Comparison of ENCODE assay signal across 24 cellular contexts in the genomic region with DNA sequence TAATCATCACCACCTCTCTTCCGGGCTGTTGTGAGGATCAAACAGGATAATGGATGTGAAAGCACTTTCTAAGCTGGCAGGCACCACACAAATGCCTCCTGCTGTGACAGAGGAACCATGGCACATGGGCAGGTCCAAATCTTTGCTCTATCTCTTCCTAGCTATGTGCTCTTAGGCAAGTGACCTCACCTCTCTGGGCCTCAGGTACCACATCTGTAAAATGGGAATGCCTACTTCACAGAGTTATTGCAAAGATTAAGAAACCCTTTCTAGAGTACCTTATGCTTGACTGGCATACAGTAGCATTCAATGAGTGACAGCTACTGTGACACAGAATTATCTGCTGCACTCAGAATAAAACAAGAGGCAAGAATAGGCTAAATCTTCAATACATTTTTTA. TPM values are rescaled to one million over a fixed set of nuclear protein-coding genes. Genes with fewer than 3 reads are reported as not detected.
A peak's percentile ranks its signal among the peaks of the same experiment; 100 is the strongest.
DNase-seq lines count a peak whose midpoint lies in the region; ATAC-seq, FAIRE-seq and TF ChIP-seq lines count a peak whose summit lies in the region.
"Had no signal": no experiment of that assay in that cellular context is flagged by ENCODE, and none has a peak within 500 bp of the region (broad histone marks: within the 10 kb centered on the region; RNA-seq: fewer than 3 reads in every experiment).

No MANE protein-coding gene starts in this region.

- H3K4me1 Mint-ChIP-seq in T-helper 17 cell, result peaks cover 8% of the 10 kb centered on the region
- no peaks in the 10 kb centered on the region for H3K4me1 Mint-ChIP-seq in activated naive CD8-positive, alpha-beta T cell treated with anti-CD3 and anti-CD28 coated beads, Interleukin-2, amount 50 U/mL, for 24 hours
- H3K4me1 Mint-ChIP-seq in Calu3 (ENCODE audit: low read depth, unreplicated experiment), result peaks cover 11% of the 10 kb centered on the region
- H3K4me1 Mint-ChIP-seq: B cell had no signal

- TF ChIP-seq CTCF in HepG2 (CRISPR knock-in tag; IDR thresholded peaks at IDR 0.05) (no peak), right lobe of liver (IDR thresholded peaks at IDR 0.05) (no peak), H1 (IDR thresholded peaks at IDR 0.05; ENCODE audit: control extremely low read depth in 1 of 3, insufficient read depth in 1 of 3, low read depth in 1 of 3, low read length in 3 of 3) (no peak), Calu3 (IDR thresholded peaks at IDR 0.05; ENCODE audit: unreplicated experiment) (no peak)

- no peak overlapping the region for H3K14ac ChIP-seq in H1 (ENCODE audit: insufficient read length)

- H3K27ac ChIP-seq in HepG2 (ENCODE audit: extremely low read length, insufficient read depth, low read length) (no peak overlapping the region), right lobe of liver (no peak overlapping the region), H1 (ENCODE audit: low read depth, low read length) (no peak overlapping the region), iPS-20b (ENCODE audit: low read length) (no peak overlapping the region)
- H3K27ac ChIP-seq: 22Rv1, BLaER1, C4-2B had no signal

- no peaks in the 10 kb centered on the region for H3K9me3 Mint-ChIP-seq in activated naive CD8-positive, alpha-beta T cell treated with anti-CD3 and anti-CD28 coated beads, Interleukin-2, amount 50 U/mL, for 24 hours
- no peaks in the 10 kb centered on the region for H3K9me3 Mint-ChIP-seq in Calu3 (ENCODE audit: low read depth, unreplicated experiment)
- H3K9me3 Mint-ChIP-seq: CD8-positive, alpha-beta T cell had no signal

- in situ Hi-C loops in HepG2 (cut with HindIII; ENCODE audit: extremely low pct_ligation_motif_present, low pct_unique_long_range_greater_than_20kb), result no loop called here

- TF ChIP-seq POLR2A in HepG2 (IDR thresholded peaks at IDR 0.05; ENCODE audit: insufficient read depth in 1 of 2, low read depth in 2 of 2, low read length in 2 of 2) (no peak), right lobe of liver (IDR thresholded peaks at IDR 0.05) (no peak), H1 (IDR thresholded peaks at IDR 0.05; ENCODE audit: control extremely low read depth in 1 of 2, low read depth in 2 of 2, low read length in 2 of 2) (no peak)

- H2BK12ac ChIP-seq in H1 (ENCODE audit: low read depth, low read length), result no peak overlapping the region

- H3K79me2 ChIP-seq in HepG2 (ENCODE audit: insufficient read depth, low read length) (no peaks in the 10 kb centered on the region), H1 (ENCODE audit: control insufficient read depth in 1 of 2, insufficient read depth in 2 of 2, low read length in 2 of 2) (no peaks in the 10 kb centered on the region)

- H3K27me3 ChIP-seq in HepG2 (ENCODE audit: control insufficient read depth in 1 of 2, insufficient read depth in 2 of 2, low read length in 2 of 2) (no peaks in the 10 kb centered on the region), right lobe of liver (no peaks in the 10 kb centered on the region), H1 (replicated peaks in 1 of 4; ENCODE audit: control insufficient read depth in 3 of 4, extremely low read depth in 1 of 4, insufficient read depth in 3 of 4, low read length in 3 of 4) (no peaks in the 10 kb centered on the region), iPS-20b (ENCODE audit: insufficient read depth, low read length) (no peaks in the 10 kb centered on the region)
- H3K27me3 ChIP-seq: BLaER1 had no signal

- H3K9ac ChIP-seq in HepG2 (ENCODE audit: insufficient read depth, low read depth, low read length) (no peak overlapping the region), H1 (replicated peaks in 1 of 4; ENCODE audit: extremely low read depth in 1 of 4, low read depth in 3 of 4, low read length in 3 of 4) (no peak overlapping the region), iPS-20b (ENCODE audit: low read depth, low read length) (peak overlapping the region; percentile 23; the same call in 1 of the 2 replicates)
- H3K9ac ChIP-seq: BLaER1 had no signal

- H3K79me1 ChIP-seq in H1 (ENCODE audit: low read depth, low read length), result 0 out of 2 replicates have a peak, but pooled peaks cover 3% of the 10 kb centered on the region

- H2BK5ac ChIP-seq in H1 (ENCODE audit: low read depth, low read length), result peak overlapping the region; percentile 1; the same call in 1 of the 2 replicates

- no peaks in the 10 kb centered on the region for H3K27me3 Mint-ChIP-seq in T-helper 17 cell
- no peaks in the 10 kb centered on the region for H3K27me3 Mint-ChIP-seq in activated naive CD8-positive, alpha-beta T cell treated with anti-CD3 and anti-CD28 coated beads, Interleukin-2, amount 50 U/mL, for 24 hours
- no peaks in the 10 kb centered on the region for H3K27me3 Mint-ChIP-seq in Calu3 (ENCODE audit: unreplicated experiment)
- H3K27me3 Mint-ChIP-seq: B cell; CD4-positive, CD25-positive, alpha-beta regulatory T cell had no signal

- H3K9me3 ChIP-seq in HepG2 (ENCODE audit: low read length) (no peaks in the 10 kb centered on the region), right lobe of liver (no peaks in the 10 kb centered on the region), T-helper 17 cell (ENCODE audit: control insufficient read depth, low read length, poor library complexity, severe bottlenecking) (no peaks in the 10 kb centered on the region), H1 (ENCODE audit: insufficient read depth in 2 of 2, low read depth in 1 of 2, low read length in 1 of 2) (no peaks in the 10 kb centered on the region), iPS-20b (ENCODE audit: insufficient read depth, low read depth, low read length) (no peaks in the 10 kb centered on the region)
- H3K9me3 ChIP-seq: BLaER1, Caco-2 had no signal

- CTCF ChIA-PET in HepG2 (lab: Yijun Ruan, JAX; ENCODE audit: low intra/inter-chr PET ratio, low total read pairs) (no interaction called here), H1 (lab: Charles Lee; ENCODE audit: partially characterized antibody) (interaction anchor here (0.8 to 4.9 kb wide), 4 partner anchors 41 to 90 kb away, joined by 3 to 23 read pairs (median 6); no protein-coding TSS in a partner anchor), Calu3 (lab: Charles Lee) (interaction anchor here (1.4 kb wide), 1 partner anchor 10 kb away, joined by 4 read pairs; no protein-coding TSS in a partner anchor)

- no peak for DNase-seq in HepG2 (ENCODE audit: low spot score)
- no peak for DNase-seq in right lobe of liver
- DNase-seq in T-helper 17 cell, result no peak
- no peak for DNase-seq in H1 (ENCODE audit: low read depth in 1 of 2, low spot score in 2 of 2)
- no peak for DNase-seq in activated naive CD8-positive, alpha-beta T cell treated with anti-CD3 and anti-CD28 coated beads, Interleukin-2, amount 50 U/mL, for 24 hours
- DNase-seq in Calu3, result no peak
- no peak for DNase-seq in nucleus accumbens (lab: John Stamatoyannopoulos, UW)
- DNase-seq: Caco-2; CD4-positive, CD25-positive, alpha-beta regulatory T cell; CD8-positive, alpha-beta T cell; DMS 273 treated with DMSO at 0.1 percent for 48 hours; DMS79; EL; GDM1 had no signal

- H3K4me1 ChIP-seq in HepG2 (ENCODE audit: insufficient read depth, low read length), result no peaks in the 10 kb centered on the region
- peaks cover 0 to 11% (median 2%) of the 10 kb centered on the region in 4 donors for H3K4me1 ChIP-seq in right lobe of liver
- H3K4me1 ChIP-seq in H1 (replicated peaks in 1 of 4; ENCODE audit: control insufficient read depth in 3 of 4, insufficient read depth in 4 of 4, low read length in 3 of 4), result peaks cover 0 to 20% (median 15%) of the 10 kb centered on the region in 4 experiments; a peak in 6 of 7 replicates
- H3K4me1 ChIP-seq in iPS-20b (ENCODE audit: insufficient read depth, low read length), result peaks cover 28% of the 10 kb centered on the region; the same call in 1 of the 2 replicates
- H3K4me1 ChIP-seq: BLaER1 had no signal

- no TSS peak for BruUV-seq in HepG2 (replicated peaks; lab: Mats Ljungman, UMichigan)
- no TSS peak for BruUV-seq in Calu3 (replicated peaks; lab: Mats Ljungman, UMichigan)

- no peak overlapping the region for H3K4me2 ChIP-seq in HepG2 (ENCODE audit: low read depth, low read length)
- peak overlapping the region; percentile 36 to 51; a peak in 2 of 4 replicates for H3K4me2 ChIP-seq in H1 (ENCODE audit: insufficient read depth in 1 of 2, low read depth in 2 of 2, low read length in 2 of 2)
- H3K4me2 ChIP-seq: BLaER1 had no signal

- no peak for TF ChIP-seq EP300 in HepG2 (IDR thresholded peaks at IDR 0.05; ENCODE audit: low read depth in 2 of 2, low read length in 2 of 2)
- no peak for TF ChIP-seq EP300 in HepG2 (CRISPR knock-in tag; IDR thresholded peaks at IDR 0.05; ENCODE audit: borderline replicate concordance)
- no peak for TF ChIP-seq EP300 in H1 (IDR thresholded peaks at IDR 0.05; ENCODE audit: borderline replicate concordance in 1 of 2, low read depth in 2 of 2, low read length in 2 of 2)

- no peak overlapping the region for H3K23ac ChIP-seq in H1 (ENCODE audit: insufficient read length)

- H2BK20ac ChIP-seq in H1 (ENCODE audit: low read length), result no peak overlapping the region

- H3K36me3 Mint-ChIP-seq in T-helper 17 cell (ENCODE audit: low read depth), result peaks cover 38% of the 10 kb centered on the region
- H3K36me3 Mint-ChIP-seq in activated naive CD8-positive, alpha-beta T cell treated with anti-CD3 and anti-CD28 coated beads, Interleukin-2, amount 50 U/mL, for 24 hours (ENCODE audit: low read depth), result peaks cover 83% of the 10 kb centered on the region
- peaks cover 7% of the 10 kb centered on the region for H3K36me3 Mint-ChIP-seq in Calu3 (ENCODE audit: insufficient read depth, unreplicated experiment)

- no peaks in the 10 kb centered on the region; the same call in 1 of the 2 replicates for H3K23me2 ChIP-seq in H1 (ENCODE audit: low read depth, low read length)

- no peak overlapping the region for H2AK5ac ChIP-seq in H1 (ENCODE audit: low read depth, low read length)

- intact Hi-C loops in HepG2 (cut with micrococcal nuclease; ENCODE audit: unreplicated experiment), result no loop called here
- intact Hi-C loops in right lobe of liver (cut with DNase I), result no loop called here
- intact Hi-C loops in Calu3 (cut with micrococcal nuclease; ENCODE audit: unreplicated experiment), result no loop called here

- H2AFZ ChIP-seq in HepG2 (ENCODE audit: low read length) (no peak overlapping the region), H1 (ENCODE audit: low read length) (no peak overlapping the region)

- TF ChIP-seq RAD21 in HepG2 (CRISPR knock-in tag; IDR thresholded peaks at IDR 0.05), result no peak
- TF ChIP-seq RAD21 in H1 (IDR thresholded peaks at IDR 0.05 in 1 of 2, conservative IDR thresholded peaks at IDR 0.05 in 1 of 2; ENCODE audit: low read depth in 2 of 2, low read length in 2 of 2), result no peak

- ATAC-seq in HepG2 (no peak), right lobe of liver (no peak), T-helper 17 cell (no peak)
- ATAC-seq in activated naive CD8-positive, alpha-beta T cell treated with anti-CD3 and anti-CD28 coated beads, Interleukin-2, amount 50 U/mL, for 24 hours, result no peak
- ATAC-seq: CD8-positive, alpha-beta T cell; GM12878; HCT116 had no signal

- H3K4me3 Mint-ChIP-seq in T-helper 17 cell (no peak overlapping the region), Calu3 (ENCODE audit: low read depth, unreplicated experiment) (no peak overlapping the region)
- H3K4me3 Mint-ChIP-seq in activated naive CD8-positive, alpha-beta T cell treated with anti-CD3 and anti-CD28 coated beads, Interleukin-2, amount 50 U/mL, for 24 hours, result no peak overlapping the region
- H3K4me3 Mint-ChIP-seq: B cell; CD4-positive, CD25-positive, alpha-beta regulatory T cell; CD8-positive, alpha-beta T cell had no signal

- H2BK15ac ChIP-seq in H1 (ENCODE audit: low read length), result no peak overlapping the region

- H4K91ac ChIP-seq in H1 (replicated peaks; ENCODE audit: insufficient read length, low read length), result peak overlapping the region; percentile 22

- H4K20me1 ChIP-seq in HepG2 (ENCODE audit: insufficient read depth, low read length) (no peaks in the 10 kb centered on the region), H1 (replicated peaks in 1 of 2; ENCODE audit: control insufficient read depth in 1 of 2, insufficient read depth in 2 of 2, low read length in 2 of 2) (peaks cover 0 to 3% of the 10 kb centered on the region in 2 experiments)

- no peak overlapping the region for H3K18ac ChIP-seq in H1 (ENCODE audit: extremely low read depth, low read length)

- 100% methylated on average over 1 of the region's 1 CpG for WGBS in HepG2 (ENCODE audit: low lambda C conversion rate)
- 67% methylated on average over 1 of the region's 1 CpG for WGBS in right lobe of liver (ENCODE audit: insufficient coverage, low coverage, low lambda C conversion rate, missing lambda C conversion rate)
- WGBS in H1 (ENCODE audit: extremely low coverage in 1 of 2, insufficient coverage in 1 of 2, insufficient read length in 1 of 2, insufficient replicate concordance in 2 of 2, low coverage in 1 of 2, low lambda C conversion rate in 2 of 2, missing lambda C conversion rate in 1 of 2), 2 experiments, result 84% methylated on average over 1 of the region's 1 CpG; no CpG with 5 or more reads in 1 of the 2 experiments

- peak overlapping the region; percentile 55 for H3K4ac ChIP-seq in H1 (replicated peaks; ENCODE audit: insufficient read length, low read depth, low read length)

- no peak overlapping the region for H2BK120ac ChIP-seq in H1 (replicated peaks; ENCODE audit: low read depth, low read length)

- H4K5ac ChIP-seq in H1 (ENCODE audit: insufficient read length, low read depth, low read length), result no peak overlapping the region

- H3K56ac ChIP-seq in H1 (replicated peaks; ENCODE audit: insufficient read length, low read depth, low read length), result no peak overlapping the region

- POLR2A ChIA-PET in HepG2 (lab: Yijun Ruan, JAX) (no interaction called here), H1 (lab: Charles Lee; ENCODE audit: partially characterized antibody) (interaction anchor here (0.9 kb wide), 1 partner anchor 8 kb away, joined by 3 read pairs; no protein-coding TSS in a partner anchor)

- no peak overlapping the region for H3K4me3 ChIP-seq in HepG2 (replicated peaks in 1 of 3; ENCODE audit: insufficient read depth in 1 of 3, low read depth in 2 of 3, low read length in 3 of 3)
- no peak overlapping the region for H3K4me3 ChIP-seq in right lobe of liver
- H3K4me3 ChIP-seq in H1 (ENCODE audit: extremely low read depth in 1 of 4, insufficient read depth in 2 of 4, low read depth in 3 of 4, low read length in 4 of 4), result peak overlapping the region in 1 of 4 experiments; percentile 18; a peak in 1 of 8 replicates
- H3K4me3 ChIP-seq in iPS-20b (ENCODE audit: low read length), result peak overlapping the region; percentile 19; the same call in 1 of the 2 replicates
- H3K4me3 ChIP-seq: BLaER1, GM12878 had no signal

- H4K8ac ChIP-seq in H1 (ENCODE audit: extremely low read depth, insufficient read depth, low read length), result no peak overlapping the region

- H3K27ac Mint-ChIP-seq in T-helper 17 cell, result peak overlapping the region; percentile 51
- H3K27ac Mint-ChIP-seq in activated naive CD8-positive, alpha-beta T cell treated with anti-CD3 and anti-CD28 coated beads, Interleukin-2, amount 50 U/mL, for 24 hours, result no peak overlapping the region
- H3K27ac Mint-ChIP-seq in Calu3 (ENCODE audit: unreplicated experiment), result no peak overlapping the region
- H3K27ac Mint-ChIP-seq: B cell had no signal

- FAIRE-seq in HepG2 (lab: Jason Lieb, UNC), result no peak
- no peak for FAIRE-seq in H1 (lab: Jason Lieb, UNC)
- FAIRE-seq: A204.1, D721Med, GM12878, GM18507 had no signal

- H3K36me3 ChIP-seq in HepG2 (replicated peaks in 1 of 2; ENCODE audit: control insufficient read depth in 1 of 2, insufficient read depth in 2 of 2, low read length in 2 of 2) (peaks cover 51 to 87% of the 10 kb centered on the region in 2 experiments), right lobe of liver (peaks cover 0 to 47% (median 16%) of the 10 kb centered on the region in 4 donors), H1 (ENCODE audit: control insufficient read depth in 2 of 4, insufficient read depth in 4 of 4, low read length in 3 of 4) (peaks cover 5 to 74% (median 35%) of the 10 kb centered on the region in 4 experiments), iPS-20b (ENCODE audit: insufficient read depth, low read depth, low read length) (peaks cover 84% of the 10 kb centered on the region)

RNA-seq across cellular contexts. Expression of a gene that starts 51.6 kb away (rescaled TPM):
- 42.2 and 65.9 TPM in 2 replicates for total RNA-seq in HepG2 (2016; rRNA removed; fragmentation: Illumina TruSeq; extraction: Trizol)
- 40.8 and 45.6 TPM in 2 replicates for total RNA-seq in HepG2 (2016; cell fraction: cytosol; rRNA removed; fragmentation: Illumina TruSeq; extraction: Trizol; ENCODE audit: low read depth)
- total RNA-seq in HepG2 (2016; cell fraction: insoluble cytoplasmic fraction; rRNA removed; fragmentation: Illumina TruSeq; extraction: Trizol), result 45.8 and 62.7 TPM in 2 replicates
- total RNA-seq in HepG2 (2016; cell fraction: membrane; rRNA removed; fragmentation: Illumina TruSeq; extraction: Trizol), result 28.2 and 29.4 TPM in 2 replicates
- total RNA-seq in HepG2 (2016; cell fraction: nucleus; rRNA removed; fragmentation: Illumina TruSeq; extraction: Trizol), result 78.0 and 81.7 TPM in 2 replicates
- 29.5 and 31.8 TPM in 2 replicates for polyA plus RNA-seq in HepG2 (2011; rRNA removed)
- polyA plus RNA-seq in HepG2 (2011; cell fraction: cytosol; rRNA removed), result 22.3 TPM in 2 replicates
- polyA plus RNA-seq in HepG2 (2011; cell fraction: nucleus; rRNA removed), result 79.7 and 82.1 TPM in 2 replicates
- 31.0 and 35.4 TPM in 2 replicates for polyA plus RNA-seq in HepG2 (2012)
- 7.7 and 8.0 TPM in 2 replicates for polyA plus RNA-seq in HepG2 (2016; cell fraction: cytosol; fragmentation: Illumina TruSeq; extraction: Trizol; ENCODE audit: low read depth)
- polyA plus RNA-seq in HepG2 (2016; cell fraction: insoluble cytoplasmic fraction; fragmentation: Illumina TruSeq; extraction: Trizol; ENCODE audit: low read depth), result 62.0 and 62.2 TPM in 2 replicates
- polyA plus RNA-seq in HepG2 (2016; cell fraction: membrane; fragmentation: Illumina TruSeq; extraction: Trizol; ENCODE audit: low read depth), result 11.5 and 12.3 TPM in 2 replicates
- polyA plus RNA-seq in HepG2 (2016; cell fraction: nucleus; fragmentation: Illumina TruSeq; extraction: Trizol; ENCODE audit: insufficient read depth, low read depth), result 105 and 120 TPM in 2 replicates
- 47.2 and 114 TPM in 2 replicates for polyA minus RNA-seq in HepG2 (2011; rRNA and poly(A)+ RNA removed; ENCODE audit: low replicate concordance)
- 17.3 and 18.9 TPM in 2 replicates for polyA minus RNA-seq in HepG2 (2011; cell fraction: cytosol; rRNA and poly(A)+ RNA removed)
- 106 and 114 TPM in 2 replicates for polyA minus RNA-seq in HepG2 (2011; cell fraction: nucleus; rRNA and poly(A)+ RNA removed)
- total RNA-seq in right lobe of liver, result 10 to 100 TPM; 25.9 to 61.6 (median 34.7) TPM
- total RNA-seq in T-helper 17 cell, result 10 to 100 TPM; 59.5 to 68.1 TPM
- total RNA-seq in H1 (2021; fragmentation: NEBNext Ultra II Directional; extraction: Animal tissue kit (Norgen Biotek cat#: 25700)), result 47.4 and 49.4 TPM in 2 replicates
- polyA plus RNA-seq in H1 (2011; rRNA removed), result 18.0 and 19.8 TPM in 2 replicates
- 29.6 TPM for polyA plus RNA-seq in H1 (2011; cell fraction: cytosol; rRNA removed)
- 56.9 TPM for polyA plus RNA-seq in H1 (2011; cell fraction: nucleus; rRNA removed)
- polyA plus RNA-seq in H1 (2012, experiment 1 of 2), result 35.9 to 44.8 TPM (median 39.7 TPM) in 4 replicates
- 4.9 TPM for polyA plus RNA-seq in H1 (2012, experiment 2 of 2)
- 20.9 TPM for polyA plus RNA-seq in H1 (2013, experiment 1 of 2)
- 17.2 TPM for polyA plus RNA-seq in H1 (2013, experiment 2 of 2)
- polyA minus RNA-seq in H1 (2011; rRNA and poly(A)+ RNA removed), result 50.9 and 57.9 TPM in 2 replicates
- polyA minus RNA-seq in H1 (2011; cell fraction: cytosol; rRNA and poly(A)+ RNA removed), result 24.5 TPM
- 90.8 TPM for polyA minus RNA-seq in H1 (2011; cell fraction: nucleus; rRNA and poly(A)+ RNA removed)
- total RNA-seq in Calu3 (2022), result 40.7 and 43.1 TPM in 2 replicates
